ENCODE assay signal across 1 cellular context in the genomic region with DNA sequence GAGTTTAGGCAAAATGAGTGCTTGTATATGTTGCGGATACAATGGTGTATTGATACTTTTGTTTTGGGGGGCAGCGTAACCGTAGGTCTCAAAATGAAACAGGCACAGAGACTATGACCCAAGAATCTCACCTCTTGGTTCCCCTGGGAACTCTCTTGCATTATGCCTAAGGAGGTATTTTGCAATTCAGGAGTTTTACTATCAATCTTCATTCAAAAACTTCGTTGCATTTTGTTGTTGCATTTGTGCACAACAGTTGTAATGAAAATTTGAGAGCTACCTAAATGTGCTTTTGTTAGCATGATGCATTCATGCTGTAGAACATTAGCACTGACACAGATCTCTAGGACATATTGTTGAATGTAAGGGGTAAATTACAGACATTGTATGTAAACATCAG.
TF ChIP-seq lines count a peak whose summit lies in the region.

No MANE protein-coding gene starts in this region.

TF ChIP-seq in IMR-90, 13 proteins besides CTCF, POLR2A, EP300 and RAD21:
- no peak for TF ChIP-seq BHLHE40 (IDR thresholded peaks at IDR 0.05; ENCODE audit: low read depth, low read length)
- TF ChIP-seq MXI1 (IDR thresholded peaks at IDR 0.05; ENCODE audit: borderline replicate concordance, low read depth, low read length), result no peak
- TF ChIP-seq FOS (IDR thresholded peaks at IDR 0.05; ENCODE audit: low read depth, low read length), result no peak
- no peak for TF ChIP-seq MAFK (IDR thresholded peaks at IDR 0.05; ENCODE audit: low read depth, low read length)
- no peak for TF ChIP-seq RFX5 (IDR thresholded peaks at IDR 0.05; ENCODE audit: low read depth, low read length)
- TF ChIP-seq CEBPB (IDR thresholded peaks at IDR 0.05; ENCODE audit: low read depth, low read length), result no peak
- no peak for TF ChIP-seq MAZ (IDR thresholded peaks at IDR 0.05; ENCODE audit: borderline replicate concordance, low read depth, low read length)
- TF ChIP-seq, protein P1, sequence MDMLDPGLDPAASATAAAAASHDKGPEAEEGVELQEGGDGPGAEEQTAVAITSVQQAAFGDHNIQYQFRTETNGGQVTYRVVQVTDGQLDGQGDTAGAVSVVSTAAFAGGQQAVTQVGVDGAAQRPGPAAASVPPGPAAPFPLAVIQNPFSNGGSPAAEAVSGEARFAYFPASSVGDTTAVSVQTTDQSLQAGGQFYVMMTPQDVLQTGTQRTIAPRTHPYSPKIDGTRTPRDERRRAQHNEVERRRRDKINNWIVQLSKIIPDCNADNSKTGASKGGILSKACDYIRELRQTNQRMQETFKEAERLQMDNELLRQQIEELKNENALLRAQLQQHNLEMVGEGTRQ (IDR thresholded peaks at IDR 0.05; ENCODE audit: low read depth, low read length), result no peak
- TF ChIP-seq, protein P2, sequence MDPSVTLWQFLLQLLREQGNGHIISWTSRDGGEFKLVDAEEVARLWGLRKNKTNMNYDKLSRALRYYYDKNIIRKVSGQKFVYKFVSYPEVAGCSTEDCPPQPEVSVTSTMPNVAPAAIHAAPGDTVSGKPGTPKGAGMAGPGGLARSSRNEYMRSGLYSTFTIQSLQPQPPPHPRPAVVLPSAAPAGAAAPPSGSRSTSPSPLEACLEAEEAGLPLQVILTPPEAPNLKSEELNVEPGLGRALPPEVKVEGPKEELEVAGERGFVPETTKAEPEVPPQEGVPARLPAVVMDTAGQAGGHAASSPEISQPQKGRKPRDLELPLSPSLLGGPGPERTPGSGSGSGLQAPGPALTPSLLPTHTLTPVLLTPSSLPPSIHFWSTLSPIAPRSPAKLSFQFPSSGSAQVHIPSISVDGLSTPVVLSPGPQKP (IDR thresholded peaks at IDR 0.05; ENCODE audit: borderline replicate concordance, low read depth, low read length), result no peak
- TF ChIP-seq SMC3 (IDR thresholded peaks at IDR 0.05; ENCODE audit: low read depth, low read length), result no peak
- TF ChIP-seq CHD1 (IDR thresholded peaks at IDR 0.05; ENCODE audit: low read depth, low read length), result no peak
- no peak for TF ChIP-seq RCOR1 (IDR thresholded peaks at IDR 0.05; ENCODE audit: insufficient replicate concordance, low read length)
- no peak for TF ChIP-seq NFE2L2 (IDR thresholded peaks at IDR 0.05; ENCODE audit: low read depth, low read length)
